In the genomic region with DNA sequence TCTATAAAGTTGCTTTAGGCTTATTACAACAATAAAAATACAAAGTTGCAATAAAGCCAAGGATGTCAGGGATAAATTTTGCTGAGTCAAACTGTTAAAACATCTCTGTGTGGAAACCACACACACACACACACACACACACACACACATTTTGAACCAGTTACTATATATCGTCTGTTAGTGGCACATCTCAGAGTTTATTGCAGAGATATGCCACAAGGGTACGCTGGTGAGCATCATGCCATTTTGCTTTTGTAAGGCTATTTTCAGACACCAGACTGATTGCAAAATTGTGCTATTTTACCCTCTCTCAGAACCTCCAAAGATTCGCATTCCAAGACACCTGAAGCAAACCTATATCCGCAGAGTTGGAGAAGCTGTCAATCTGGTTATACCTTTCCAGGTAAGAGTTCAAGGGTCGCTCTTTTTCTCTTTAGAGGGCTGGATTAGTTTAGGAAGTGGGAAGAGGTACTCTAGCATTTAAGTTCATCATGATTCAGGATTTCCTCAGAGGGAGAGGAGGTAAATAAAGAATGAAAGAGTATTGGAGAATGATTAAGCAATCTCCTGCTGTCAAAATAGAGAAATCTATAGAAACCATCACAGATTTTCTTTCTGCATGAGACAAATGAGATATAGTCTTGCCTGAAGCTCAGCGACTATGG, we compare ENCODE assay signal across 8 cellular contexts. TPM values are rescaled to one million over a fixed set of nuclear protein-coding genes. Genes with fewer than 3 reads are reported as not detected.
DNase-seq lines count a peak whose midpoint lies in the region; ATAC-seq and TF ChIP-seq lines count a peak whose summit lies in the region.

No MANE protein-coding gene starts in this region.

- no peak overlapping the region for H3K27ac ChIP-seq in CD4-positive, alpha-beta memory T cell (ENCODE audit: low read depth, low read length)
- H3K27ac ChIP-seq in dorsolateral prefrontal cortex = peak overlapping the region in 2 of 59 donors; percentile 3 to 38

- POLR2A ChIA-PET in CD4-positive, alpha-beta memory T cell (lab: Charles Lee; ENCODE audit: partially characterized antibody) = interaction anchor here (0.6 kb wide), 1 partner anchor 1469 kb away, joined by 3 read pairs; a partner anchor contains a TSS
- POLR2A ChIA-PET in HEK293T (lab: Yijun Ruan, JAX) = no interaction called here

- peak overlapping the region in 3 of 7 donors; percentile 4 to 66 (median 24) for H3K27ac Mint-ChIP-seq in CD4-positive, alpha-beta memory T cell

- H3K4me3 ChIP-seq in CD4-positive, alpha-beta memory T cell (ENCODE audit: low read length in 2 of 2) = no peak overlapping the region
- no peak overlapping the region for H3K4me3 ChIP-seq in dorsolateral prefrontal cortex

- H3K36me3 Mint-ChIP-seq in CD4-positive, alpha-beta memory T cell = no peaks in the 10 kb centered on the region

- H3K4me1 ChIP-seq in CD4-positive, alpha-beta memory T cell (ENCODE audit: insufficient read depth, low read length) = peaks cover 21% of the 10 kb centered on the region

- H3K9me3 ChIP-seq in CD4-positive, alpha-beta memory T cell (ENCODE audit: control insufficient read depth in 1 of 2, low read length in 2 of 2) = no peaks in the 10 kb centered on the region

- peak; percentile 37 to 67 (median 47) for DNase-seq in CD4-positive, alpha-beta memory T cell
- DNase-seq in HEK293T (ENCODE audit: extremely low spot score) (peak; percentile 65), SW480 (ENCODE audit: low spot score) (peak; percentile 9), dorsolateral prefrontal cortex (no peak), mucosa of gallbladder (ENCODE audit: low spot score) (peak; percentile 65), NCI-H128 (lab: John Stamatoyannopoulos, UW; ENCODE audit: unreplicated experiment) (no peak), C1 segment of cervical spinal cord (lab: John Stamatoyannopoulos, UW) (no peak)

- H3K36me3 ChIP-seq in CD4-positive, alpha-beta memory T cell (ENCODE audit: insufficient read depth, low read length) = no peaks in the 10 kb centered on the region

- CTCF ChIA-PET in CD4-positive, alpha-beta memory T cell (lab: Charles Lee; ENCODE audit: partially characterized antibody) = interaction anchor here (0.8 to 2.7 kb wide), 4 partner anchors 90 to 170 kb away, joined by 3 to 16 read pairs (median 6); no protein-coding TSS in a partner anchor
- CTCF ChIA-PET in HEK293T (lab: Yijun Ruan, JAX) = interaction anchor here (0.7 kb wide), 1 partner anchor 72 kb away, joined by 3 read pairs; no protein-coding TSS in a partner anchor

- peak overlapping the region in 1 of 8 donors; percentile 80 for H3K4me3 Mint-ChIP-seq in CD4-positive, alpha-beta memory T cell

- no peaks in the 10 kb centered on the region for H3K27me3 ChIP-seq in CD4-positive, alpha-beta memory T cell (ENCODE audit: insufficient read depth, low read length)
- peaks cover 0 to 15% (median 0%) of the 10 kb centered on the region in 45 donors for H3K27me3 ChIP-seq in dorsolateral prefrontal cortex

- intact Hi-C loops in CD4-positive, alpha-beta memory T cell (cut with micrococcal nuclease) = loop anchor here (1.0 to 5.0 kb wide), 4 partner anchors 27 to 169 kb away; a partner anchor contains a TSS
- intact Hi-C loops in dorsolateral prefrontal cortex (cut with DNase I) = no loop called here

- H3K4me1 Mint-ChIP-seq in CD4-positive, alpha-beta memory T cell = peaks cover 14 to 28% (median 21%) of the 10 kb centered on the region in 4 donors

- H3K27me3 Mint-ChIP-seq in CD4-positive, alpha-beta memory T cell = peaks cover 0 to 7% of the 10 kb centered on the region in 2 donors

- TF ChIP-seq CTCF in dorsolateral prefrontal cortex (IDR thresholded peaks at IDR 0.05 in 54 of 56, conservative IDR thresholded peaks at IDR 0.05 in 2 of 56; ENCODE audit: low read depth in 1 of 56, partially characterized antibody in 56 of 56) = peak in 47 of 56 donors; percentile 11 to 56 (median 37)

- peaks cover 0 to 2% (median 0%) of the 10 kb centered on the region in 8 donors for H3K9me3 Mint-ChIP-seq in CD4-positive, alpha-beta memory T cell

- ATAC-seq in GM21515 (IDR thresholded peaks at IDR 0.05; ENCODE audit: unreplicated experiment) = no peak

TF ChIP-seq in HEK293T, 16 proteins besides CTCF, POLR2A, EP300 and RAD21:
- no peak for TF ChIP-seq L3MBTL2 (conservative IDR thresholded peaks at IDR 0.05)
- no peak for TF ChIP-seq FOXM1 (IDR thresholded peaks at IDR 0.05; ENCODE audit: borderline replicate concordance)
- no peak for TF ChIP-seq TARDBP (IDR thresholded peaks at IDR 0.05)
- no peak for TF ChIP-seq ZNF384 (IDR thresholded peaks at IDR 0.05)
- TF ChIP-seq CTBP1 (IDR thresholded peaks at IDR 0.05; ENCODE audit: borderline replicate concordance) = no peak
- TF ChIP-seq, protein P1, sequence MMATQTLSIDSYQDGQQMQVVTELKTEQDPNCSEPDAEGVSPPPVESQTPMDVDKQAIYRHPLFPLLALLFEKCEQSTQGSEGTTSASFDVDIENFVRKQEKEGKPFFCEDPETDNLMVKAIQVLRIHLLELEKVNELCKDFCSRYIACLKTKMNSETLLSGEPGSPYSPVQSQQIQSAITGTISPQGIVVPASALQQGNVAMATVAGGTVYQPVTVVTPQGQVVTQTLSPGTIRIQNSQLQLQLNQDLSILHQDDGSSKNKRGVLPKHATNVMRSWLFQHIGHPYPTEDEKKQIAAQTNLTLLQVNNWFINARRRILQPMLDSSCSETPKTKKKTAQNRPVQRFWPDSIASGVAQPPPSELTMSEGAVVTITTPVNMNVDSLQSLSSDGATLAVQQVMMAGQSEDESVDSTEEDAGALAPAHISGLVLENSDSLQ (IDR thresholded peaks at IDR 0.05) = no peak

RNA-seq across cellular contexts. Expression of a gene that starts 27.3 kb away (rescaled TPM):
- total RNA-seq in CD4-positive, alpha-beta memory T cell = 10 to 100 TPM; 17.7 to 19.1 TPM
- polyA plus RNA-seq in CD4-positive, alpha-beta memory T cell = 10 to 100 TPM; 12.6 to 24.3 TPM
- total RNA-seq in dorsolateral prefrontal cortex (100 to 1,000 TPM in 8 of 120 experiments, 10 to 100 TPM in 112; 43.8 to 129 (median 68.8) TPM), mucosa of gallbladder (88.7 TPM)

Comparison
In these comparisons a context has a peak if more than half of its experiments do, and no peak if none do; other contexts are left out.
1. DNase-seq: peak in CD4-positive, alpha-beta memory T cell (5 of 5), HEK293T (single experiment), SW480 (single experiment) and mucosa of gallbladder (single experiment); none in dorsolateral prefrontal cortex (0 of 10), NCI-H128 (single experiment) and C1 segment of cervical spinal cord (0 of 14).